Comparison of ENCODE assay signal across 1 cellular context in genomic region chr17:18719141-18719540, GRCh38.
TF ChIP-seq lines count a peak whose summit lies in the region.

No MANE protein-coding gene starts in this region.

TF ChIP-seq in H1, 55 proteins besides CTCF, POLR2A, EP300 and RAD21:
- 0 out of 2 replicates have a peak, but pooled peaks have one; percentile 53 for TF ChIP-seq TEAD4 (IDR thresholded peaks at IDR 0.05; ENCODE audit: low read depth, low read length)
TF ChIP-seq in H1: peak in this region for 1; not testable (repeated sequence) for 54.
